9 cellular contexts compared by ENCODE assay signal in the genomic region with DNA sequence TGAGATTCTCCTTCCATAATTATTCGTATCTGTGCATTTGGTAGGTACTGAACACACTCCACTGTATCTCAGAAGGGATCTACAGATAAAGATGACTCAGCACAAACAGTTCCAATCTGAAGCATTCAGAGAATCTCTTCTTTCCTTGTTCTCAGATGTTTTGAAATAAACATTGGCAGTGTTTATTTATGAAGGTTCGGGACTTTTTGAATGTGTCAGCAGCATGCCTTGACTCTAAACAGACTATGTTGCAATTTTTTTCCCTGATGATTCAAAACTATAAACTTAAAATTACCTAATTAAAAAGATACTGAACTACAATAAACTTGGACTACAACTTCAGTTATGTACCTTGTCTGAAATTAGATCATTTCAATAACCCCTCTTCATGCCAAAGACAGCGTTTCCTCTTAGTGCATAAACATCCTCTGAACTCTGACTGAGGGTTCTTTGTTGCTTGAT.
DNase-seq lines count a peak whose midpoint lies in the region; ATAC-seq lines count a peak whose summit lies in the region.
"Had no signal": no experiment of that assay in that cellular context is flagged by ENCODE, and none has a peak within 500 bp of the region (broad histone marks: within the 10 kb centered on the region; RNA-seq: fewer than 3 reads in every experiment).

No MANE protein-coding gene starts in this region.

- intact Hi-C loops in dendritic cell treated with granulocyte-macrophage colony-stimulating factor and Interleukin-4, amounts not matched to agents 40 ng/mL and 50 ng/mL, for 4 days (cut with micrococcal nuclease): no loop called here
- intact Hi-C loops in posterior cingulate gyrus (cut with DNase I): no loop called here

- H3K36me3 ChIP-seq in muscle layer of colon (ENCODE audit: insufficient read depth, low read length): no peaks in the 10 kb centered on the region

- no peak overlapping the region for H3K9ac ChIP-seq in muscle layer of colon (ENCODE audit: low read length)

- peaks cover 38% of the 10 kb centered on the region for H3K4me1 ChIP-seq in muscle layer of colon (ENCODE audit: insufficient read depth, low read length)

- no peaks in the 10 kb centered on the region for H3K9me3 ChIP-seq in muscle layer of colon (ENCODE audit: low read length)

- peak; percentile 72 for DNase-seq in AG08396 (ENCODE audit: low spot score)
- peak; percentile 30 for DNase-seq in KBM-7
- no peak for DNase-seq in ecto neural progenitor cell (ENCODE audit: low spot score)
- no peak for DNase-seq in HuH-7 (ENCODE audit: low spot score)
- no peak for DNase-seq in posterior cingulate gyrus
- DNase-seq: activated T-cell treated with anti-CD3 and anti-CD28 coated beads, Interleukin-2, amount 50 U/mL, for 4 hours had no signal

- H3K36me3 Mint-ChIP-seq in dendritic cell treated with granulocyte-macrophage colony-stimulating factor and Interleukin-4, amounts not matched to agents 40 ng/mL and 50 ng/mL, for 4 days (ENCODE audit: low read depth): no peaks in the 10 kb centered on the region

- peaks cover 18% of the 10 kb centered on the region for H3K4me1 Mint-ChIP-seq in dendritic cell treated with granulocyte-macrophage colony-stimulating factor and Interleukin-4, amounts not matched to agents 40 ng/mL and 50 ng/mL, for 4 days (ENCODE audit: low read depth)

- no peaks in the 10 kb centered on the region for H3K27me3 Mint-ChIP-seq in dendritic cell treated with granulocyte-macrophage colony-stimulating factor and Interleukin-4, amounts not matched to agents 40 ng/mL and 50 ng/mL, for 4 days

- H3K4me3 ChIP-seq in muscle layer of colon (ENCODE audit: low read depth in 1 of 2, low read length in 2 of 2): no peak overlapping the region

- in situ Hi-C loops in KBM-7 (cut with MboI; ENCODE audit: low pct_unique_long_range_greater_than_20kb, low sequenced_read_pairs): no loop called here

- no peak overlapping the region for H3K4me3 Mint-ChIP-seq in dendritic cell treated with granulocyte-macrophage colony-stimulating factor and Interleukin-4, amounts not matched to agents 40 ng/mL and 50 ng/mL, for 4 days
- H3K4me3 Mint-ChIP-seq: activated T-cell treated with anti-CD3 and anti-CD28 coated beads, Interleukin-2, amount 50 U/mL, for 4 hours had no signal

- no peaks in the 10 kb centered on the region for H3K27me3 ChIP-seq in muscle layer of colon (ENCODE audit: control insufficient read depth in 1 of 2, insufficient read depth in 2 of 2, low read length in 2 of 2)

- H3K27ac Mint-ChIP-seq in dendritic cell treated with granulocyte-macrophage colony-stimulating factor and Interleukin-4, amounts not matched to agents 40 ng/mL and 50 ng/mL, for 4 days: peak overlapping the region; percentile 56

- H3K9me3 Mint-ChIP-seq in dendritic cell treated with granulocyte-macrophage colony-stimulating factor and Interleukin-4, amounts not matched to agents 40 ng/mL and 50 ng/mL, for 4 days: peaks cover 10% of the 10 kb centered on the region
- H3K9me3 Mint-ChIP-seq: activated T-cell treated with anti-CD3 and anti-CD28 coated beads, Interleukin-2, amount 50 U/mL, for 4 hours had no signal

- peak overlapping the region; percentile 30 for H3K27ac ChIP-seq in muscle layer of colon (ENCODE audit: low read depth, low read length)

- ATAC-seq in GM18870 (IDR thresholded peaks at IDR 0.05; ENCODE audit: unreplicated experiment): no peak

Comparison
In these comparisons a context has a peak if more than half of its experiments do, and no peak if none do; other contexts are left out.
1. DNase-seq: peak in AG08396 (single experiment) and KBM-7 (single experiment); none in ecto neural progenitor cell (single experiment), HuH-7 (single experiment) and posterior cingulate gyrus (0 of 10).